21 cellular contexts compared by ENCODE assay signal in genomic region chr2:120251077-120251476, GRCh38.
"Had no signal": no experiment of that assay in that cellular context is flagged by ENCODE, and none has a peak within 500 bp of the region (broad histone marks: within the 10 kb centered on the region; RNA-seq: fewer than 3 reads in every experiment).

No MANE protein-coding gene starts in this region.

- H3K36me3 ChIP-seq: breast epithelium, thoracic aorta had no signal

- DNase-seq: activated CD4-positive, alpha-beta T cell treated with anti-CD3 and anti-CD28 coated beads, Interleukin-2, amount 50 U/mL, for 1 hour; activated CD4-positive, CD25-positive, alpha-beta regulatory T cell treated with anti-CD3 and anti-CD28 coated beads, Interleukin-2, amount 50 U/mL, for 72 hours; activated CD8-positive, alpha-beta T cell treated with anti-CD3 and anti-CD28 coated beads for 36 hours; activated naive CD4-positive, alpha-beta T cell; activated T-cell treated with anti-CD3 and anti-CD28 coated beads, Interleukin-2, amount 50 U/mL, for 4 hours; dermis blood vessel endothelial cell; effector CD8-positive, alpha-beta T cell; hippocampal formation; left cardiac atrium; left ventricle myocardium superior; naive B cell; nephron progenitor cell; occipital lobe; right cardiac atrium; stimulated activated CD4-positive, alpha-beta T cell treated with anti-CD3 and anti-CD28 coated beads, Interleukin-12 subunit alpha, Interleukin-12 subunit beta, amount 100 ng/mL, for 4 hours; stimulated activated CD4-positive, alpha-beta T cell treated with anti-CD3 and anti-CD28 coated beads, Interleukin-4, amount 100 ng/mL, for 1 hour; stimulated activated naive CD8-positive, alpha-beta T cell treated with anti-CD3 and anti-CD28 coated beads, Interleukin-15, Interleukin-2, amounts not matched to agents 100 U/mL and 50 U/mL, for 24 hours; trophoblast cell had no signal

- H3K27ac ChIP-seq: breast epithelium, epithelial cell of prostate, thoracic aorta had no signal

- H3K27me3 ChIP-seq: breast epithelium had no signal
